Comparison of ENCODE assay signal across 14 cellular contexts in the genomic region with DNA sequence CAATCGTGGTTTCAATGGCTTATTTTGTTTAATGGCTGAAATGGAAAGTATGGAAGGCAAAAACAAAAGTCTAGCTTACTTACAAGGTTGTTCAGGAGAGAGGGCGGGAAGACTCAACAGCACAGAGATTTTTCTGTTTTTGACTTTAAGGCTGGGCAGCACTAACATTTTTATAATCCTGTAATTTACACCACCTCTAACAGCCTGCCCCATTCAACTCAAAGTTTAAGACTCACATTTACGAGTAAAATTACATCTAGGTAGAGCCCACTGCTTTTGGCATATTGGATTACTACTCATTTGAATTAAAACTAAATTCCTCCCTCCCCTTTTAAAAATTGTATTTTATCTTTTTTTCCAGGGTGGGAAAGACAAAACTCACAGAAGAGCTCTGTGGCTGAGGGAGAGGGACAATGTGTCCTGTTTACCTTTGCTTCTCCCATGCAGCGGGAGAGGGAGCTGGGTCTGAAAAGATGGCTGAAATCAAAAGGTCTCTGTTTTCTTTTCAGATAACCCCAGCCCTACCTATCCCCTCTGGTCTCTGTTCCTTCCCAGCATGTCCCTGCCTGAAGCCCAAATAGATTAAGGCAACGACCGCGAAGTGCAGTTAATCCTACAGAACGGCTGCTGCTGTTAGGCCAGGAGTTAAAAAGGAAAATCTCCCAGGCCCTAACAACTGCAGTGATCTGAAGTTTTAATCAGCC. TPM values are rescaled to one million over a fixed set of nuclear protein-coding genes. Genes with fewer than 3 reads are reported as not detected.
DNase-seq lines count a peak whose midpoint lies in the region; ATAC-seq and TF ChIP-seq lines count a peak whose summit lies in the region.
"Had no signal": no experiment of that assay in that cellular context is flagged by ENCODE, and none has a peak within 500 bp of the region (broad histone marks: within the 10 kb centered on the region; RNA-seq: fewer than 3 reads in every experiment).

No MANE protein-coding gene starts in this region.

- H3K4me3 Mint-ChIP-seq in Calu3 (ENCODE audit: low read depth, unreplicated experiment) (peak overlapping the region; percentile 79), glutamatergic neuron (ENCODE audit: unreplicated experiment) (peak overlapping the region; percentile 56)
- H3K4me3 Mint-ChIP-seq: activated naive CD4-positive, alpha-beta T cell treated with anti-CD3 and anti-CD28 coated beads, Interleukin-2, amount 10 ng/mL, durations not matched to agents 7 days and 5 days; HFFc6 had no signal

- H2AFZ ChIP-seq in neuron (ENCODE audit: low read depth, low read length): no peak overlapping the region

- TF ChIP-seq CTCF in Calu3 (IDR thresholded peaks at IDR 0.05; ENCODE audit: unreplicated experiment) (no peak), glutamatergic neuron (IDR thresholded peaks at IDR 0.05; ENCODE audit: partially characterized antibody, unreplicated experiment) (no peak)

- CTCF ChIA-PET in Calu3 (lab: Charles Lee): no interaction called here

- no peaks in the 10 kb centered on the region for H3K27me3 ChIP-seq in SJCRH30
- H3K27me3 ChIP-seq in neuron (ENCODE audit: insufficient read depth, low read length): no peaks in the 10 kb centered on the region
- H3K27me3 ChIP-seq: testis had no signal

- no TSS peak for BruUV-seq in Calu3 (replicated peaks; lab: Mats Ljungman, UMichigan)

- H3K9me3 ChIP-seq in SJCRH30 (replicated peaks) (no peaks in the 10 kb centered on the region), neuron (ENCODE audit: low read length) (no peaks in the 10 kb centered on the region)
- H3K9me3 ChIP-seq: testis had no signal

- DNase-seq in Calu3 (no peak), SJCRH30 (peak; percentile 32 to 69), glutamatergic neuron (no peak), hippocampal formation (lab: John Stamatoyannopoulos, UW) (no peak)
- DNase-seq: activated naive CD4-positive, alpha-beta T cell treated with anti-CD3 and anti-CD28 coated beads, Interleukin-2, amount 10 ng/mL, durations not matched to agents 7 days and 5 days; GF-D8; HFFc6; NCI-H187 treated with DMSO at 0.1 percent for 48 hours; retina; testis had no signal

- H3K4me1 ChIP-seq in SJCRH30 (peaks cover 8% of the 10 kb centered on the region), neuron (ENCODE audit: insufficient read depth, low read length) (peaks cover 63% of the 10 kb centered on the region)

- H3K36me3 Mint-ChIP-seq in Calu3 (ENCODE audit: insufficient read depth, unreplicated experiment) (peaks cover 16% of the 10 kb centered on the region), glutamatergic neuron (ENCODE audit: unreplicated experiment) (no peaks in the 10 kb centered on the region)
- H3K36me3 Mint-ChIP-seq: activated naive CD4-positive, alpha-beta T cell treated with anti-CD3 and anti-CD28 coated beads, Interleukin-2, amount 10 ng/mL, durations not matched to agents 7 days and 5 days had no signal

- no peaks in the 10 kb centered on the region for H3K36me3 ChIP-seq in SJCRH30
- peaks cover 32% of the 10 kb centered on the region for H3K36me3 ChIP-seq in neuron (ENCODE audit: insufficient read depth, low read length)

- H3K9me3 Mint-ChIP-seq in Calu3 (ENCODE audit: low read depth, unreplicated experiment): no peaks in the 10 kb centered on the region
- H3K9me3 Mint-ChIP-seq in glutamatergic neuron (ENCODE audit: unreplicated experiment): peaks cover 10% of the 10 kb centered on the region
- H3K9me3 Mint-ChIP-seq: activated naive CD4-positive, alpha-beta T cell treated with anti-CD3 and anti-CD28 coated beads, Interleukin-2, amount 10 ng/mL, durations not matched to agents 7 days and 5 days; HFFc6 had no signal

- no peaks in the 10 kb centered on the region for H3K27me3 Mint-ChIP-seq in Calu3 (ENCODE audit: unreplicated experiment)
- peaks cover 3% of the 10 kb centered on the region for H3K27me3 Mint-ChIP-seq in glutamatergic neuron (ENCODE audit: unreplicated experiment)

- ATAC-seq in HG02642 (IDR thresholded peaks at IDR 0.05; ENCODE audit: poor library complexity, unreplicated experiment): no peak
- no peak for ATAC-seq in HG03460 (IDR thresholded peaks at IDR 0.05; ENCODE audit: unreplicated experiment)
- ATAC-seq in HG03097 (IDR thresholded peaks at IDR 0.05; ENCODE audit: low FRiP score, unreplicated experiment): no peak

- H3K4me3 ChIP-seq in SJCRH30: no peak overlapping the region
- peak overlapping the region; percentile 78 for H3K4me3 ChIP-seq in neuron (ENCODE audit: low read length)
- H3K4me3 ChIP-seq: testis had no signal

- peak overlapping the region; percentile 10; the same call in 1 of the 2 replicates for H3K27ac ChIP-seq in SJCRH30
- H3K27ac ChIP-seq: testis had no signal

- intact Hi-C loops in Calu3 (cut with micrococcal nuclease; ENCODE audit: unreplicated experiment): no loop called here

- H3K4me1 Mint-ChIP-seq in Calu3 (ENCODE audit: low read depth, unreplicated experiment): no peaks in the 10 kb centered on the region
- H3K4me1 Mint-ChIP-seq in glutamatergic neuron (ENCODE audit: low read depth, unreplicated experiment): peaks cover 25% of the 10 kb centered on the region

- H3K27ac Mint-ChIP-seq in Calu3 (ENCODE audit: unreplicated experiment) (peak overlapping the region; percentile 88), glutamatergic neuron (ENCODE audit: unreplicated experiment) (no peak overlapping the region)
- H3K27ac Mint-ChIP-seq: activated naive CD4-positive, alpha-beta T cell treated with anti-CD3 and anti-CD28 coated beads, Interleukin-2, amount 10 ng/mL, durations not matched to agents 7 days and 5 days; HFFc6 had no signal

RNA-seq across cellular contexts. Expression of gene EFNB2, which starts 6.6 kb away (rescaled TPM):
- total RNA-seq in Calu3 (2022): 14.3 and 16.9 TPM in 2 replicates
- total RNA-seq in SJCRH30 (2014; rRNA removed; shearing (Covaris generic)): 18.0 and 19.0 TPM in 2 replicates
- total RNA-seq in glutamatergic neuron (ENCODE audit: unreplicated experiment): 51.1 TPM

RNA-seq across cellular contexts. Expression of gene ARGLU1, which starts 39.1 kb away (rescaled TPM):
- total RNA-seq in Calu3 (2022) (28.8 and 34.0 TPM in 2 replicates), glutamatergic neuron (ENCODE audit: unreplicated experiment) (129 TPM)
- 66.9 and 100 TPM in 2 replicates for total RNA-seq in SJCRH30 (2014; rRNA removed; shearing (Covaris generic))

Comparison
In these comparisons a context has a peak if more than half of its experiments do, and no peak if none do; other contexts are left out.
1. DNase-seq: peak in SJCRH30 (2 of 2); none in Calu3 (single experiment), glutamatergic neuron (single experiment) and hippocampal formation (0 of 2).